ENCODE assay signal across 9 cellular contexts in the genomic region with DNA sequence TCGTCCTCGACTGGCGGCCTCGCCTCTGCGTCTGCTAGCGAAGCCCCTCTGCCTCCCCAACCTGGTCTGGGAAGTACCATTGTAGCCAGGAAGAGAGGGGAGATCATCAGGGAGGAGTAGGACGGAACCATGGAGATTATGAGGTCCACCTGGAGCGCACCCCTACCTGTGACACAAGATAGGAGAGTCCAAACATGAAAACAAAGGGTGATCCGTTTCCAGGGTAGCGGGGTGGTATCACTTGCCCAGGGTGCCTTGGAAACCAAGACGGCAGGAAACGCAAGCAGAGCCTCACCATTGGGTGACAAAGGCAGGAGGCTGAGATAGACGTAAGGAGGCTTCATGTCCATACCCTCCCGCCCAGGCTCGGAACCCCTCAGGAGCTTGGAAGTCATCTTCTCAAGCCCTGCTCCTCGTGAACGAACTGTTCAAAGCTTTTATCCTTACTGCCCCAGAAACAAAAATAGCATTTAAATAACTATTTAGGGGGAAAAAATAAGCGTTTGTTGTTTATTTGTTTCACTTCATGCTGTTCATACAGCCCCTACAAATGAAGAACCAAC. TPM values are rescaled to one million over a fixed set of nuclear protein-coding genes. Genes with fewer than 3 reads are reported as not detected.
"Had no signal": no experiment of that assay in that cellular context is flagged by ENCODE, and none has a peak within 500 bp of the region (broad histone marks: within the 10 kb centered on the region; RNA-seq: fewer than 3 reads in every experiment).

Gene TCP11X2 (minus strand): TSS at position 33 of the 563 bp plus-strand sequence.

RNA-seq across cellular contexts. Expression of gene TCP11X2, which starts in this region (rescaled TPM):
- total RNA-seq: LHCN-M2, MCF 10A, NCI-H460, OCI-LY7, PC-9, Right ventricle myocardium inferior, RPMI7951, SJCRH30, SK-MEL-5 had no signal
